Comparison of ENCODE assay signal across 15 cellular contexts in the genomic region with DNA sequence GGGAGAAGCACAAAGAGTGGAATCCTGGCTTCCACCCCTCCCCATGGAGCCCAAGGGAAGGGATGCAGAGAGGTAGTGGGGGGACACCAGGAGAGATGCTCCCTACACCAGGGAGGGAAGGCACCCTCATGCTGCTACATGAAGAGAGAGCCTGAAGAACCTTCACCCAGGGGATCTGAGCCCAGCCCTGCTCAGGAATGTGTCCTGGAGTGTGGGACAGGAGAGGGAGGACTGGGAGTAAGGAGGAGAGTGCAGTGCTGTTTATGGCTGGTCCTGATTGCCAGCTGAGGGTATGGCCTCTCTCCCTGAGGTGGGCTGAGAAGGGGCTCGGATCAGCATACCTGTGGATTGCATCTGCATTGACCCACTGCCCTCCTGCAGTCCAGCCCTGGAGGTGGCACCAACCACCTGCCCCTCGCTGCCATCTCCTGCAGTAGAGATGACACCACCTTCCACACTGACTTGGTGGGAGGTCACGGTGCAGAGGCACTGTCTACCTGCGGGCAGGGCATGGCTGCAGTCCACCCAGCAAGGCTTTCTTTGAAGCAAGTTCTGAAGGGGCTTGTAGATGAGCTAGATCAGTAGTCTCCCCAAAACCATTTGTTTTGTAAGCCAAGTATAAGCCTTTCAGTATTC.
DNase-seq lines count a peak whose midpoint lies in the region; TF ChIP-seq lines count a peak whose summit lies in the region.
"Had no signal": no experiment of that assay in that cellular context is flagged by ENCODE, and none has a peak within 500 bp of the region (broad histone marks: within the 10 kb centered on the region; RNA-seq: fewer than 3 reads in every experiment).

No MANE protein-coding gene starts in this region.

- no peaks in the 10 kb centered on the region for H3K9me3 Mint-ChIP-seq in type B pancreatic cell
- H3K9me3 Mint-ChIP-seq in glutamatergic neuron (ENCODE audit: unreplicated experiment): peaks cover 2% of the 10 kb centered on the region
- H3K9me3 Mint-ChIP-seq: CD8-positive, alpha-beta memory T cell; HFFc6 had no signal

- TF ChIP-seq CTCF in type B pancreatic cell (conservative IDR thresholded peaks at IDR 0.05) (no peak), glutamatergic neuron (IDR thresholded peaks at IDR 0.05; ENCODE audit: partially characterized antibody, unreplicated experiment) (no peak), stomach (IDR thresholded peaks at IDR 0.05) (no peak)

- DNase-seq in SW480 (ENCODE audit: low spot score) (peak; percentile 42), mesenteric fat pad (ENCODE audit: low spot score) (peak; percentile 37), type B pancreatic cell (ENCODE audit: extremely low spot score, unreplicated experiment) (no peak), GM03348 (ENCODE audit: low spot score) (no peak), glutamatergic neuron (no peak), NOMO-1 treated with dmso at 0.1 percent for 144 hours (lab: John Stamatoyannopoulos, UW; ENCODE audit: unreplicated experiment) (no peak), stomach (no peak)
- DNase-seq: CD8-positive, alpha-beta memory T cell; HFFc6; NCI-H1417 treated with DMSO at 0.1 percent for 48 hours; NCI-H187 treated with DMSO at 0.1 percent for 48 hours; NCI-H226; NCI-H524 treated with DMSO at 0.1 percent for 48 hours; PC-9 had no signal

- H3K4me1 Mint-ChIP-seq in type B pancreatic cell (ENCODE audit: unreplicated experiment) (peaks cover 30% of the 10 kb centered on the region), glutamatergic neuron (ENCODE audit: low read depth, unreplicated experiment) (no peaks in the 10 kb centered on the region)
- H3K4me1 Mint-ChIP-seq: CD8-positive, alpha-beta memory T cell had no signal

- peak overlapping the region in 8 of 11 experiments; percentile 15 to 73 (median 58); a peak in 14 of 22 replicates for H3K27ac ChIP-seq in BLaER1 treated with 17β-estradiol and CSF1 and Interleukin-3, amounts not matched to agents 10 nM and 100 nM
- H3K27ac ChIP-seq in stomach: no peak overlapping the region
- H3K27ac ChIP-seq: PC-9 had no signal

- H3K36me3 Mint-ChIP-seq in type B pancreatic cell: no peaks in the 10 kb centered on the region
- no peaks in the 10 kb centered on the region for H3K36me3 Mint-ChIP-seq in glutamatergic neuron (ENCODE audit: unreplicated experiment)
- H3K36me3 Mint-ChIP-seq: CD8-positive, alpha-beta memory T cell had no signal

- H3K27ac Mint-ChIP-seq in type B pancreatic cell: peak overlapping the region; percentile 34
- no peak overlapping the region for H3K27ac Mint-ChIP-seq in glutamatergic neuron (ENCODE audit: unreplicated experiment)
- H3K27ac Mint-ChIP-seq: CD8-positive, alpha-beta memory T cell; HFFc6 had no signal

- H3K4me1 ChIP-seq in BLaER1 treated with 17β-estradiol and CSF1 and Interleukin-3, amounts not matched to agents 10 nM and 100 nM: peaks cover 17 to 71% (median 64%) of the 10 kb centered on the region in 10 experiments; a peak in 19 of 20 replicates
- peaks cover 0 to 13% (median 5%) of the 10 kb centered on the region in 4 donors for H3K4me1 ChIP-seq in stomach

- peak overlapping the region in 3 of 11 experiments; percentile 14 to 31 (median 14); a peak in 5 of 22 replicates for H3K9ac ChIP-seq in BLaER1 treated with 17β-estradiol and CSF1 and Interleukin-3, amounts not matched to agents 10 nM and 100 nM

- H3K27me3 Mint-ChIP-seq in type B pancreatic cell (peaks cover 12% of the 10 kb centered on the region), glutamatergic neuron (ENCODE audit: unreplicated experiment) (peaks cover 2% of the 10 kb centered on the region)

- TF ChIP-seq POLR2A in stomach (IDR thresholded peaks at IDR 0.05): no peak

- no peaks in the 10 kb centered on the region for H3K9me3 ChIP-seq in BLaER1 treated with 17β-estradiol and CSF1 and Interleukin-3, amounts not matched to agents 10 nM and 100 nM (replicated peaks in 1 of 11)
- no peaks in the 10 kb centered on the region for H3K9me3 ChIP-seq in stomach

- H3K4me3 ChIP-seq in BLaER1 treated with 17β-estradiol and CSF1 and Interleukin-3, amounts not matched to agents 10 nM and 100 nM: no peak overlapping the region
- no peak overlapping the region for H3K4me3 ChIP-seq in stomach
- H3K4me3 ChIP-seq: PC-9 had no signal

- H3K4me2 ChIP-seq in BLaER1 treated with 17β-estradiol and CSF1 and Interleukin-3, amounts not matched to agents 10 nM and 100 nM: peak overlapping the region in 10 of 11 experiments; percentile 24 to 93 (median 81); a peak in 19 of 22 replicates
- H3K4me2 ChIP-seq: PC-9 had no signal

- 0 out of 22 replicates have a peak, but pooled peaks cover 0 to 6% (median 0%) of the 10 kb centered on the region in 11 experiments for H4K20me1 ChIP-seq in BLaER1 treated with 17β-estradiol and CSF1 and Interleukin-3, amounts not matched to agents 10 nM and 100 nM

- intact Hi-C loops in stomach (cut with DNase I; ENCODE audit: low total_unique reads): no loop called here

- no peaks in the 10 kb centered on the region for H3K36me3 ChIP-seq in BLaER1 treated with 17β-estradiol and CSF1 and Interleukin-3, amounts not matched to agents 10 nM and 100 nM
- H3K36me3 ChIP-seq in stomach: no peaks in the 10 kb centered on the region

- no peak overlapping the region for H3K4me3 Mint-ChIP-seq in type B pancreatic cell
- H3K4me3 Mint-ChIP-seq in glutamatergic neuron (ENCODE audit: unreplicated experiment): no peak overlapping the region
- H3K4me3 Mint-ChIP-seq: CD8-positive, alpha-beta memory T cell; HFFc6 had no signal

- peaks cover 0 to 3% (median 0%) of the 10 kb centered on the region in 11 experiments; a peak in 1 of 22 replicates for H3K27me3 ChIP-seq in BLaER1 treated with 17β-estradiol and CSF1 and Interleukin-3, amounts not matched to agents 10 nM and 100 nM
- H3K27me3 ChIP-seq in stomach: no peaks in the 10 kb centered on the region

- 64 to 86% (median 79%) methylated on average over 4 of the region's 4 CpGs for whole genome bisulfite sequencing in stomach, 5 donors

- TF ChIP-seq EP300 in stomach (IDR thresholded peaks at IDR 0.05): no peak

Comparison
In these comparisons a context has a peak if more than half of its experiments do, and no peak if none do; other contexts are left out.
1. H3K27ac ChIP-seq: peak in BLaER1 treated with 17β-estradiol and CSF1 and Interleukin-3, amounts not matched to agents 10 nM and 100 nM (8 of 11); none in stomach (0 of 5).
2. DNase-seq: peak in SW480 (single experiment) and mesenteric fat pad (single experiment); none in type B pancreatic cell (single experiment), GM03348 (single experiment), glutamatergic neuron (single experiment), NOMO-1 treated with dmso at 0.1 percent for 144 hours (single experiment) and stomach (single experiment).